ENCODE assay signal across 10 cellular contexts in the genomic region with DNA sequence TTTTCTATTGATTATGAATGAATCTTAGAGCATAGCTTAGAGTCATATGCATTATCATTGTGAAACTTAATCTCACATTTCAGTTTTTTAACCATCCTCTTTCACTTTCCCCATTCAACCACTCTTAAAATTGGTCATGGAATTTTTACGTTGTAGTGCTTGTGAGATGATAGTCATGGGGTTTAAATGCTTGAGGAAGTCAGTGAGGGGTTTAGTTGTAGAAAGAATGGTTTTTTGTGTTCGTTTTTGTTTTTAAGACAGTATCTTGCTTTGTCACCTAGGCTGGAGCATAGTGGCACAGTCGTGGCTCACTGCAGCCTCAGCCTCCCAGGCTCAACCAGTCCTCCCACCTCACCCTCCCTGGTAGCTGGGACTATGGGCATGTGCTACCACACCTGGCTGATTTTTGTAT. TPM values are rescaled to one million over a fixed set of nuclear protein-coding genes. Genes with fewer than 3 reads are reported as not detected.
DNase-seq lines count a peak whose midpoint lies in the region; ATAC-seq, FAIRE-seq and TF ChIP-seq lines count a peak whose summit lies in the region.
"Had no signal": no experiment of that assay in that cellular context is flagged by ENCODE, and none has a peak within 500 bp of the region (broad histone marks: within the 10 kb centered on the region; RNA-seq: fewer than 3 reads in every experiment).

No MANE protein-coding gene starts in this region.

- DNase-seq in GM12864 (ENCODE audit: low read depth), result peak; percentile 55
- DNase-seq in astrocyte (ENCODE audit: low read depth), result no peak
- no peak for DNase-seq in activated gamma-delta T cell (lab: John Stamatoyannopoulos, UW)
- no peak for DNase-seq in GM23248
- DNase-seq in GDM1 (lab: John Stamatoyannopoulos, UW), result no peak
- no peak for DNase-seq in NCI-H187 (lab: John Stamatoyannopoulos, UW)
- DNase-seq: T-helper 9 cell had no signal

- H3K4me3 ChIP-seq in GM12864 (ENCODE audit: low read depth, low read length) (peak overlapping the region; percentile 41), astrocyte (ENCODE audit: insufficient read depth, low read depth, low read length) (no peak overlapping the region), GM23248 (no peak overlapping the region)

- H3K4me2 ChIP-seq in astrocyte (ENCODE audit: low read length), result no peak overlapping the region
- no peak overlapping the region for H3K4me2 ChIP-seq in GM23248 (ENCODE audit: unreplicated experiment)

- H3K27me3 Mint-ChIP-seq in astrocyte (ENCODE audit: low read depth, unreplicated experiment), result no peaks in the 10 kb centered on the region

- H3K9me3 ChIP-seq in astrocyte (ENCODE audit: insufficient read depth, low read depth, low read length) (no peaks in the 10 kb centered on the region), GM23248 (ENCODE audit: low read depth) (no peaks in the 10 kb centered on the region)

- H3K27me3 ChIP-seq in astrocyte (ENCODE audit: insufficient read depth, low read length) (no peaks in the 10 kb centered on the region), GM23248 (replicated peaks; ENCODE audit: insufficient read depth) (no peaks in the 10 kb centered on the region)

- H4K20me1 ChIP-seq in astrocyte (ENCODE audit: insufficient read depth, low read length), result peaks cover 82% of the 10 kb centered on the region
- H4K20me1 ChIP-seq in GM23248 (ENCODE audit: insufficient read depth), result peaks cover 35% of the 10 kb centered on the region; the same call in 1 of the 2 replicates

- H3K4me1 ChIP-seq in astrocyte (ENCODE audit: insufficient read depth, low read length) (no peaks in the 10 kb centered on the region), GM23248 (ENCODE audit: insufficient read depth) (peaks cover 35% of the 10 kb centered on the region)

- in situ Hi-C loops in GM23248 (cut with MboI), result no loop called here

- H2AFZ ChIP-seq in astrocyte (ENCODE audit: low read depth, low read length) (no peak overlapping the region), GM23248 (no peak overlapping the region)

- peak overlapping the region; percentile 11 for H3K4me3 Mint-ChIP-seq in astrocyte (ENCODE audit: unreplicated experiment)

- H3K79me2 ChIP-seq in astrocyte (ENCODE audit: insufficient read depth, low read length) (peaks cover 99% of the 10 kb centered on the region), GM23248 (ENCODE audit: insufficient read depth) (peaks cover 99% of the 10 kb centered on the region)

- H3K4me1 Mint-ChIP-seq in astrocyte (ENCODE audit: low read depth, unreplicated experiment), result peaks cover 25% of the 10 kb centered on the region

- no peak overlapping the region for H3K27ac ChIP-seq in astrocyte (ENCODE audit: low read depth, low read length)
- H3K27ac ChIP-seq in GM23248, result no peak overlapping the region; the same call in 1 of the 2 replicates

- no peak for TF ChIP-seq CTCF in GM12864 (IDR thresholded peaks at IDR 0.05; ENCODE audit: low read depth, low read length, missing control alignments)
- no peak for TF ChIP-seq CTCF in astrocyte (IDR thresholded peaks at IDR 0.05; ENCODE audit: insufficient read depth, low read depth, low read length)

- no peak overlapping the region for H3K27ac Mint-ChIP-seq in astrocyte (ENCODE audit: unreplicated experiment)

- no peaks in the 10 kb centered on the region for H3K9me3 Mint-ChIP-seq in astrocyte (ENCODE audit: unreplicated experiment)

- no peaks in the 10 kb centered on the region for H3K9me2 ChIP-seq in GM23248 (ENCODE audit: insufficient read depth)

- 81 to 85% methylated on average over 3 of the region's 3 CpGs for WGBS in GM23248 (ENCODE audit: low coverage in 1 of 2, low lambda C conversion rate in 2 of 2, missing lambda C conversion rate in 2 of 2), 2 experiments

- H3K9ac ChIP-seq in astrocyte (ENCODE audit: low read length) (no peak overlapping the region), GM23248 (no peak overlapping the region)

- no peak for FAIRE-seq in astrocyte (lab: Jason Lieb, UNC)
- FAIRE-seq: endothelial cell of umbilical vein had no signal

- H3K36me3 Mint-ChIP-seq in astrocyte (ENCODE audit: low read depth, unreplicated experiment), result peaks cover 10% of the 10 kb centered on the region

- H3K36me3 ChIP-seq in astrocyte (ENCODE audit: insufficient read depth, low read length) (peaks cover 18% of the 10 kb centered on the region), GM23248 (ENCODE audit: low read depth) (peaks cover 69% of the 10 kb centered on the region)

- peaks cover 71% of the 10 kb centered on the region for H3F3A ChIP-seq in GM23248 (ENCODE audit: insufficient read depth)

- ATAC-seq in GM21360 (IDR thresholded peaks at IDR 0.05; ENCODE audit: unreplicated experiment), result peak; percentile 67
- ATAC-seq in HG03439 (IDR thresholded peaks at IDR 0.05; ENCODE audit: unreplicated experiment), result peak; percentile 65

RNA-seq across cellular contexts. Expression of gene UGCG, which starts 19.6 kb away (rescaled TPM):
- total RNA-seq in astrocyte, result 130 and 166 TPM in 2 replicates
- total RNA-seq in GM23248 (2014; rRNA removed; shearing (Covaris generic)), result 148 and 172 TPM in 2 replicates
- polyA plus RNA-seq in GM23248 (2016; fragmentation: Nextera tagmentation; extraction: Ambion mirVana), result 73.1 and 73.6 TPM in 2 replicates
